12 cellular contexts compared by ENCODE assay signal in the genomic region with DNA sequence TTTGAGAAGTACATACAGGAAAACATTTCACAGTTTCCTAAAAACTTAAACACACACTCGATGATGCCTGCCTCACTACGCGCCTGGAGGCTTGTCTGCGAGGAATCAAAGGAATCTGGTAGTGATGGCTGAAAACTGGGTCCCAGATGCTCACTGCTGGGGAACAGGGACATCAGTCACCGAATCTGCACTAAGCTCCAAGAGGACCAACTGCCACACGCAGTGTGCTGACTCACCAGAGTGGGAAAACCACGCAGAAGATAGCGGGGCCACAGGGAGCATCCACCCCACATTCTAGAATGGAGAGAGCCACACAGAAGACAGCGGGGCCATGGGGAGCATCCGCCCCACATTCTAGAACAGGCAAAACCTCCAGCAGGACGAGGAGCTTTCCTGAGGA.
"Had no signal": no experiment of that assay in that cellular context is flagged by ENCODE, and none has a peak within 500 bp of the region (broad histone marks: within the 10 kb centered on the region; RNA-seq: fewer than 3 reads in every experiment).

No MANE protein-coding gene starts in this region.

- DNase-seq: activated B cell treated with CpG ODN at 0.5 μM for 24 hours; activated CD4-positive, alpha-beta T cell treated with anti-CD3 and anti-CD28 coated beads, Interleukin-2, amount 10 ng/mL, durations not matched to agents 24 days and 14 days; activated naive CD4-positive, alpha-beta T cell treated with anti-CD3 and anti-CD28 coated beads, Interleukin-2, amount 50 U/mL, for 16 hours; amniotic stem cell; esophagus squamous epithelium; mesenchymal stem cell; ovary; stimulated activated CD4-positive, alpha-beta T cell treated with anti-CD3 and anti-CD28 coated beads, Interleukin-4, amount 100 ng/mL, for 1 hour; stimulated activated CD8-positive, alpha-beta memory T cell treated with anti-CD3 and anti-CD28 coated beads, Interleukin-4, amount 100 ng/mL, for 48 hours; testis; upper lobe of right lung had no signal

- H3K36me3 ChIP-seq: left lung, ovary, upper lobe of right lung had no signal

- ATAC-seq: left lung, upper lobe of right lung had no signal

- H3K27me3 ChIP-seq: esophagus squamous epithelium, left lung, ovary, testis, upper lobe of right lung had no signal

- H3K27ac ChIP-seq: esophagus squamous epithelium, left lung, ovary, testis, upper lobe of right lung had no signal

- H3K9me3 ChIP-seq: esophagus squamous epithelium, left lung, ovary, testis, upper lobe of right lung had no signal

- H3K4me3 ChIP-seq: esophagus squamous epithelium, left lung, ovary, testis, upper lobe of right lung had no signal
